18 cellular contexts compared by ENCODE assay signal in genomic region chr11:11988862-11989261, GRCh38. TPM values are rescaled to one million over a fixed set of nuclear protein-coding genes. Genes with fewer than 3 reads are reported as not detected.
A peak's percentile ranks its signal among the peaks of the same experiment; 100 is the strongest.
DNase-seq lines count a peak whose midpoint lies in the region; FAIRE-seq and TF ChIP-seq lines count a peak whose summit lies in the region.
"Had no signal": no experiment of that assay in that cellular context is flagged by ENCODE, and none has a peak within 500 bp of the region (broad histone marks: within the 10 kb centered on the region; RNA-seq: fewer than 3 reads in every experiment).

No MANE protein-coding gene starts in this region.

- H3K36me3 Mint-ChIP-seq in endodermal cell (ENCODE audit: low read depth) (peaks cover 8% of the 10 kb centered on the region), mesothelial cell of epicardium (peaks cover 1% of the 10 kb centered on the region)
- H3K36me3 Mint-ChIP-seq: activated naive CD8-positive, alpha-beta T cell; stimulated activated memory B cell treated with anti-CD40 and anti-IgM and Interleukin-4, amounts not matched to agents 10 μg/mL and 1 μg/mL and 100 μg/mL, for 72 hours had no signal

- peaks cover 31% of the 10 kb centered on the region for H3K4me1 ChIP-seq in endodermal cell (ENCODE audit: control insufficient read depth, insufficient read depth, low read length)

- H3K9me3 Mint-ChIP-seq in endodermal cell (no peaks in the 10 kb centered on the region), mesothelial cell of epicardium (no peaks in the 10 kb centered on the region)
- H3K9me3 Mint-ChIP-seq: stimulated activated memory B cell treated with anti-CD40 and anti-IgM and Interleukin-4, amounts not matched to agents 10 μg/mL and 1 μg/mL and 100 μg/mL, for 72 hours had no signal

- no peak for FAIRE-seq in D721Med (lab: Jason Lieb, UNC)
- FAIRE-seq: GM19239 had no signal

- peak overlapping the region; percentile 48 for H3K27ac Mint-ChIP-seq in endodermal cell
- H3K27ac Mint-ChIP-seq in mesothelial cell of epicardium, result no peak overlapping the region
- H3K27ac Mint-ChIP-seq: activated naive CD8-positive, alpha-beta T cell; stimulated activated memory B cell treated with anti-CD40 and anti-IgM and Interleukin-4, amounts not matched to agents 10 μg/mL and 1 μg/mL and 100 μg/mL, for 72 hours had no signal

- WGBS in endodermal cell (ENCODE audit: insufficient coverage in 1 of 2, insufficient read length in 1 of 2), 2 experiments, result 90 to 95% methylated on average over 2 to 3 of the region's 3 CpGs

- DNase-seq in AG09309 (ENCODE audit: low read depth), result no peak
- peak; percentile 65 for DNase-seq in M059J (ENCODE audit: low read depth)
- peak; percentile 60 for DNase-seq in endodermal cell
- DNase-seq in mesothelial cell of epicardium (ENCODE audit: low spot score in 2 of 2, unreplicated experiment in 2 of 2), result no peak
- no peak for DNase-seq in NCI-H1694 (lab: John Stamatoyannopoulos, UW)
- DNase-seq in D721Med (ENCODE audit: insufficient read length, low spot score), result no peak
- DNase-seq in NOMO-1 (lab: John Stamatoyannopoulos, UW; ENCODE audit: unreplicated experiment in 2 of 2), result no peak
- DNase-seq in NCI-H345 (lab: John Stamatoyannopoulos, UW), result no peak
- DNase-seq: NCI-H2081 treated with DMSO at 0.1 percent for 48 hours; NCI-H82; ovary; SHP77; stimulated activated CD4-positive, alpha-beta T cell treated with anti-CD3 and anti-CD28 coated beads, Interleukin-4, amount 100 ng/mL, for 1 hour had no signal

- H3K27me3 Mint-ChIP-seq in endodermal cell (ENCODE audit: insufficient read depth) (no peaks in the 10 kb centered on the region), mesothelial cell of epicardium (ENCODE audit: low read depth) (no peaks in the 10 kb centered on the region)
- H3K27me3 Mint-ChIP-seq: activated naive CD8-positive, alpha-beta T cell had no signal

- TF ChIP-seq CTCF in AG09309 (IDR thresholded peaks at IDR 0.05; ENCODE audit: control insufficient read depth, insufficient read depth, low read depth, low read length, missing control alignments), result peak; percentile 13
- peak; percentile 74 for TF ChIP-seq CTCF in endodermal cell (conservative IDR thresholded peaks at IDR 0.05)
- TF ChIP-seq CTCF in mesothelial cell of epicardium (IDR thresholded peaks at IDR 0.05; ENCODE audit: unreplicated experiment), result peak; percentile 53
- no peak for TF ChIP-seq CTCF in D721Med (IDR thresholded peaks at IDR 0.05; ENCODE audit: insufficient read depth, missing control alignments)

- H3K36me3 ChIP-seq in endodermal cell (ENCODE audit: control insufficient read depth, insufficient read depth, low read length), result no peaks in the 10 kb centered on the region
- H3K36me3 ChIP-seq: ovary had no signal

- no peaks in the 10 kb centered on the region for H3K9me3 ChIP-seq in endodermal cell (ENCODE audit: control insufficient read depth, low read length)
- H3K9me3 ChIP-seq: ovary had no signal

- H3K4me3 ChIP-seq in AG09309 (ENCODE audit: control insufficient read depth, low read depth, low read length), result no peak overlapping the region
- no peak overlapping the region for H3K4me3 ChIP-seq in endodermal cell (ENCODE audit: low read length)
- H3K4me3 ChIP-seq: ovary had no signal

- peaks cover 74% of the 10 kb centered on the region for H3K4me1 Mint-ChIP-seq in endodermal cell
- peaks cover 18% of the 10 kb centered on the region for H3K4me1 Mint-ChIP-seq in mesothelial cell of epicardium
- H3K4me1 Mint-ChIP-seq: stimulated activated memory B cell treated with anti-CD40 and anti-IgM and Interleukin-4, amounts not matched to agents 10 μg/mL and 1 μg/mL and 100 μg/mL, for 72 hours had no signal

- H3K4me3 Mint-ChIP-seq in endodermal cell (no peak overlapping the region), mesothelial cell of epicardium (no peak overlapping the region)
- H3K4me3 Mint-ChIP-seq: activated naive CD8-positive, alpha-beta T cell; stimulated activated memory B cell treated with anti-CD40 and anti-IgM and Interleukin-4, amounts not matched to agents 10 μg/mL and 1 μg/mL and 100 μg/mL, for 72 hours had no signal

- no peak overlapping the region for H3K27ac ChIP-seq in endodermal cell (ENCODE audit: low read depth, low read length)
- H3K27ac ChIP-seq: C4-2B, HL-60, ovary had no signal

- H3K9ac ChIP-seq in endodermal cell (ENCODE audit: extremely low read depth, low read length, poor library complexity, severe bottlenecking), result no peak overlapping the region

- H3K27me3 ChIP-seq in endodermal cell (ENCODE audit: control insufficient read depth, insufficient read depth, low read length, poor library complexity, severe bottlenecking), result no peaks in the 10 kb centered on the region
- H3K27me3 ChIP-seq: ovary had no signal

RNA-seq across cellular contexts. Expression of gene DKK3, which starts 19.6 kb away (rescaled TPM):
- total RNA-seq in M059J (2014; rRNA removed; shearing (Covaris generic)), result 967 and 1,045 TPM in 2 replicates
- total RNA-seq in endodermal cell (10 to 100 TPM; 18.8 to 42.6 TPM), mesothelial cell of epicardium (29.5 to 30.0 TPM (median 29.7 TPM) in 3 replicates)
- 57.9 TPM for polyA plus RNA-seq in endodermal cell (2013, experiment 1 of 2)
- 51.3 TPM for polyA plus RNA-seq in endodermal cell (2013, experiment 2 of 2)

Comparison
In these comparisons a context has a peak if more than half of its experiments do, and no peak if none do; other contexts are left out.
1. DNase-seq: peak in M059J (single experiment) and endodermal cell (single experiment); none in AG09309 (single experiment), mesothelial cell of epicardium (0 of 2), NCI-H1694 (single experiment), D721Med (single experiment), NOMO-1 (0 of 2) and NCI-H345 (single experiment).
2. RNA of gene DKK3, which starts 19.6 kb away (total RNA-seq): 967 to 1,045 TPM in M059J; 18.8 to 42.6 TPM in endodermal cell and 29.5 to 30.0 TPM in mesothelial cell of epicardium; every median in the first group is over 10 times any median in the second.